ENCODE assay signal across 8 cellular contexts in genomic region chr1:44609412-44609767, GRCh38.
DNase-seq lines count a peak whose midpoint lies in the region; ATAC-seq lines count a peak whose summit lies in the region.

No MANE protein-coding gene starts in this region.

- H3K27ac Mint-ChIP-seq in activated naive CD4-positive, alpha-beta T cell treated with anti-CD3 and anti-CD28 coated beads, Interleukin-2, amount 10 ng/mL, durations not matched to agents 7 days and 5 days: no peak overlapping the region

- CTCF ChIA-PET in activated naive CD4-positive, alpha-beta T cell treated with anti-CD3 and anti-CD28 coated beads, Interleukin-2, amount 10 ng/mL, durations not matched to agents 7 days and 5 days (lab: Charles Lee): interaction anchor here (0.9 to 3.4 kb wide), 4 partner anchors 10 to 43 kb away, joined by 4 to 33 read pairs (median 4); no protein-coding TSS in a partner anchor

- ATAC-seq in HG02798 (IDR thresholded peaks at IDR 0.05; ENCODE audit: poor library complexity, unreplicated experiment): no peak

- no peak overlapping the region for H3K4me3 Mint-ChIP-seq in activated naive CD4-positive, alpha-beta T cell treated with anti-CD3 and anti-CD28 coated beads, Interleukin-2, amount 10 ng/mL, durations not matched to agents 7 days and 5 days

- peaks cover 7% of the 10 kb centered on the region for H3K27me3 Mint-ChIP-seq in activated naive CD4-positive, alpha-beta T cell treated with anti-CD3 and anti-CD28 coated beads, Interleukin-2, amount 10 ng/mL, durations not matched to agents 7 days and 5 days

- H3K4me1 Mint-ChIP-seq in activated naive CD4-positive, alpha-beta T cell treated with anti-CD3 and anti-CD28 coated beads, Interleukin-2, amount 10 ng/mL, durations not matched to agents 7 days and 5 days: no peaks in the 10 kb centered on the region

- in situ Hi-C loops in G401 (cut with HindIII; ENCODE audit: low sequenced_read_pairs): no loop called here

- DNase-seq in G401 (ENCODE audit: low spot score) (peak; percentile 40), NCI-H1105 treated with DMSO at 0.1 percent for 48 hours (lab: John Stamatoyannopoulos, UW) (peak; percentile 10), hepatic stellate cell (ENCODE audit: low spot score) (peak; percentile 47), NCI-H524 treated with DMSO at 0.1 percent for 48 hours (lab: John Stamatoyannopoulos, UW) (no peak)
- peak; percentile 51 for DNase-seq in activated naive CD4-positive, alpha-beta T cell treated with anti-CD3 and anti-CD28 coated beads, Interleukin-2, amount 10 ng/mL, durations not matched to agents 7 days and 5 days
- peak; percentile 8 for DNase-seq in stimulated activated CD8-positive, alpha-beta memory T cell treated with anti-CD3 and anti-CD28 coated beads, Interleukin-12 subunit alpha, Interleukin-12 subunit beta, amount 100 ng/mL, for 1 hour (ENCODE audit: low read depth)
- DNase-seq in activated CD4-positive, CD25-positive, alpha-beta regulatory T cell (lab: John Stamatoyannopoulos, UW): no peak

- H3K36me3 Mint-ChIP-seq in activated naive CD4-positive, alpha-beta T cell treated with anti-CD3 and anti-CD28 coated beads, Interleukin-2, amount 10 ng/mL, durations not matched to agents 7 days and 5 days: no peaks in the 10 kb centered on the region

- H3K9me3 Mint-ChIP-seq in activated naive CD4-positive, alpha-beta T cell treated with anti-CD3 and anti-CD28 coated beads, Interleukin-2, amount 10 ng/mL, durations not matched to agents 7 days and 5 days: no peaks in the 10 kb centered on the region

Comparison
In these comparisons a context has a peak if more than half of its experiments do, and no peak if none do; other contexts are left out.
1. DNase-seq: peak in G401 (single experiment), NCI-H1105 treated with DMSO at 0.1 percent for 48 hours (single experiment), activated naive CD4-positive, alpha-beta T cell treated with anti-CD3 and anti-CD28 coated beads, Interleukin-2, amount 10 ng/mL, durations not matched to agents 7 days and 5 days (single experiment), hepatic stellate cell (single experiment) and stimulated activated CD8-positive, alpha-beta memory T cell treated with anti-CD3 and anti-CD28 coated beads, Interleukin-12 subunit alpha, Interleukin-12 subunit beta, amount 100 ng/mL, for 1 hour (single experiment); none in activated CD4-positive, CD25-positive, alpha-beta regulatory T cell (0 of 4) and NCI-H524 treated with DMSO at 0.1 percent for 48 hours (single experiment).